In the genomic region with DNA sequence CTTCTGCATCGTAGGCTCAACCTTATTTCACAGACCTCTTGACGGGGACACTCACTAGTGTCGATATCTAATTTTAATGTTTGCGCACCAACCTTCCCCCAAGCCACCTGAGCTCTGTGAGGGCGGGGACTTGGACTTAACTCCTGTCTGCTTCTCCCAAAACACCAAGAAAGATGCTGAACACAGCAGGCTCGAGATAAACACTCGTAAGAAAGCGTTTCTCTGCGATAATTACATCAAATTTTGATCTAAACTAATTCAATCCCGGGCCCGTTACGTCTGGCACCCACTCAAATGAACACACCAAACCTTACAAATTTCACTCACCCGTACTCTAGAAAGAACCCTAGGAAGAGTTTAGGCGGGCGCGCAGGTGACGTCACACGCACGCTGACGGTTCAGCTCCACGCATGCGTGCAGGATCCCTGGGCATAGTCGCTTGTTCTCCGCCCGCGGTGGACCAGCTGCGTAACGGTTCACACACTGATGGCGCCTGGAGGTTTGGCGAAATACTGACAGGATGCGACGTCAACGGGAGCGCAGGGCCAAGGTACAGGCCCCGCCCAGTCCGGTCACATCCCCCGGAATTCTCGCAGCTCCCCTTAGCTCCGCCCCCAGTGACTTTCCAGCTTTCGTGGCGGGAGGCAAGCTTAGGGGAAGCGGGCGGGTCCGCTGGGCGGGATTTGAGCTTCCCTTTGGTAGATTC, we compare ENCODE assay signal across 1 cellular context.
A peak's percentile ranks its signal among the peaks of the same experiment; 100 is the strongest.
TF ChIP-seq lines count a peak whose summit lies in the region.

A gene with protein sequence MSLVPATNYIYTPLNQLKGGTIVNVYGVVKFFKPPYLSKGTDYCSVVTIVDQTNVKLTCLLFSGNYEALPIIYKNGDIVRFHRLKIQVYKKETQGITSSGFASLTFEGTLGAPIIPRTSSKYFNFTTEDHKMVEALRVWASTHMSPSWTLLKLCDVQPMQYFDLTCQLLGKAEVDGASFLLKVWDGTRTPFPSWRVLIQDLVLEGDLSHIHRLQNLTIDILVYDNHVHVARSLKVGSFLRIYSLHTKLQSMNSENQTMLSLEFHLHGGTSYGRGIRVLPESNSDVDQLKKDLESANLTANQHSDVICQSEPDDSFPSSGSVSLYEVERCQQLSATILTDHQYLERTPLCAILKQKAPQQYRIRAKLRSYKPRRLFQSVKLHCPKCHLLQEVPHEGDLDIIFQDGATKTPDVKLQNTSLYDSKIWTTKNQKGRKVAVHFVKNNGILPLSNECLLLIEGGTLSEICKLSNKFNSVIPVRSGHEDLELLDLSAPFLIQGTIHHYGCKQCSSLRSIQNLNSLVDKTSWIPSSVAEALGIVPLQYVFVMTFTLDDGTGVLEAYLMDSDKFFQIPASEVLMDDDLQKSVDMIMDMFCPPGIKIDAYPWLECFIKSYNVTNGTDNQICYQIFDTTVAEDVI (minus strand): TSS at position 359 of the 706 bp plus-strand sequence. CDS start 32,652 bp downstream, outside the sequence.

TF ChIP-seq in K562, 482 proteins besides CTCF, POLR2A, EP300 and RAD21 (continued from another document):
- TF ChIP-seq CBX3 (IDR thresholded peaks at IDR 0.05; ENCODE audit: borderline replicate concordance in 1 of 2, low read length in 2 of 2) (peak in 1 of 2 experiments; percentile 93; a peak in 2 of 3 replicates), SMARCA4 (IDR thresholded peaks at IDR 0.05) (no peak; the same call in 1 of the 2 replicates), GTF2F1 (IDR thresholded peaks at IDR 0.05; ENCODE audit: low read depth, low read length) (peak; percentile 80; the same call in 1 of the 2 replicates), NR1H2 (CRISPR knock-in tag; IDR thresholded peaks at IDR 0.05) (no peak), SRSF1 (IDR thresholded peaks at IDR 0.05; ENCODE audit: low read depth, low read length) (no peak), SMARCC2 (IDR thresholded peaks at IDR 0.05; ENCODE audit: low read depth) (peak; percentile 43; the same call in 1 of the 2 replicates), ZNF507 (tag; conservative IDR thresholded peaks at IDR 0.05) (no peak), RUNX1 (IDR thresholded peaks at IDR 0.05; ENCODE audit: low read depth) (no peak), KLF6 (CRISPR knock-in tag; IDR thresholded peaks at IDR 0.05; ENCODE audit: borderline replicate concordance) (no peak), ZNF23 (CRISPR knock-in tag; IDR thresholded peaks at IDR 0.05) (no peak)
- TF ChIP-seq, protein P1, sequence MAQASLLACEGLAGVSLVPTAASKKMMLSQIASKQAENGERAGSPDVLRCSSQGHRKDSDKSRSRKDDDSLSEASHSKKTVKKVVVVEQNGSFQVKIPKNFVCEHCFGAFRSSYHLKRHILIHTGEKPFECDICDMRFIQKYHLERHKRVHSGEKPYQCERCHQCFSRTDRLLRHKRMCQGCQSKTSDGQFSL (CRISPR knock-in tag; IDR thresholded peaks at IDR 0.05): no peak
- TF ChIP-seq, protein P1 (tag; IDR thresholded peaks at IDR 0.05): no peak
- TF ChIP-seq, protein P2, sequence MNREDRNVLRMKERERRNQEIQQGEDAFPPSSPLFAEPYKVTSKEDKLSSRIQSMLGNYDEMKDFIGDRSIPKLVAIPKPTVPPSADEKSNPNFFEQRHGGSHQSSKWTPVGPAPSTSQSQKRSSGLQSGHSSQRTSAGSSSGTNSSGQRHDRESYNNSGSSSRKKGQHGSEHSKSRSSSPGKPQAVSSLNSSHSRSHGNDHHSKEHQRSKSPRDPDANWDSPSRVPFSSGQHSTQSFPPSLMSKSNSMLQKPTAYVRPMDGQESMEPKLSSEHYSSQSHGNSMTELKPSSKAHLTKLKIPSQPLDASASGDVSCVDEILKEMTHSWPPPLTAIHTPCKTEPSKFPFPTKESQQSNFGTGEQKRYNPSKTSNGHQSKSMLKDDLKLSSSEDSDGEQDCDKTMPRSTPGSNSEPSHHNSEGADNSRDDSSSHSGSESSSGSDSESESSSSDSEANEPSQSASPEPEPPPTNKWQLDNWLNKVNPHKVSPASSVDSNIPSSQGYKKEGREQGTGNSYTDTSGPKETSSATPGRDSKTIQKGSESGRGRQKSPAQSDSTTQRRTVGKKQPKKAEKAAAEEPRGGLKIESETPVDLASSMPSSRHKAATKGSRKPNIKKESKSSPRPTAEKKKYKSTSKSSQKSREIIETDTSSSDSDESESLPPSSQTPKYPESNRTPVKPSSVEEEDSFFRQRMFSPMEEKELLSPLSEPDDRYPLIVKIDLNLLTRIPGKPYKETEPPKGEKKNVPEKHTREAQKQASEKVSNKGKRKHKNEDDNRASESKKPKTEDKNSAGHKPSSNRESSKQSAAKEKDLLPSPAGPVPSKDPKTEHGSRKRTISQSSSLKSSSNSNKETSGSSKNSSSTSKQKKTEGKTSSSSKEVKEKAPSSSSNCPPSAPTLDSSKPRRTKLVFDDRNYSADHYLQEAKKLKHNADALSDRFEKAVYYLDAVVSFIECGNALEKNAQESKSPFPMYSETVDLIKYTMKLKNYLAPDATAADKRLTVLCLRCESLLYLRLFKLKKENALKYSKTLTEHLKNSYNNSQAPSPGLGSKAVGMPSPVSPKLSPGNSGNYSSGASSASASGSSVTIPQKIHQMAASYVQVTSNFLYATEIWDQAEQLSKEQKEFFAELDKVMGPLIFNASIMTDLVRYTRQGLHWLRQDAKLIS (CRISPR knock-in tag; IDR thresholded peaks at IDR 0.05): 0 out of 2 replicates have a peak, but pooled peaks have one; percentile 38
- TF ChIP-seq, protein P3, sequence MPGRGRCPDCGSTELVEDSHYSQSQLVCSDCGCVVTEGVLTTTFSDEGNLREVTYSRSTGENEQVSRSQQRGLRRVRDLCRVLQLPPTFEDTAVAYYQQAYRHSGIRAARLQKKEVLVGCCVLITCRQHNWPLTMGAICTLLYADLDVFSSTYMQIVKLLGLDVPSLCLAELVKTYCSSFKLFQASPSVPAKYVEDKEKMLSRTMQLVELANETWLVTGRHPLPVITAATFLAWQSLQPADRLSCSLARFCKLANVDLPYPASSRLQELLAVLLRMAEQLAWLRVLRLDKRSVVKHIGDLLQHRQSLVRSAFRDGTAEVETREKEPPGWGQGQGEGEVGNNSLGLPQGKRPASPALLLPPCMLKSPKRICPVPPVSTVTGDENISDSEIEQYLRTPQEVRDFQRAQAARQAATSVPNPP (IDR thresholded peaks at IDR 0.05; ENCODE audit: borderline replicate concordance, insufficient read depth, insufficient read length): no peak
- TF ChIP-seq, protein P4, sequence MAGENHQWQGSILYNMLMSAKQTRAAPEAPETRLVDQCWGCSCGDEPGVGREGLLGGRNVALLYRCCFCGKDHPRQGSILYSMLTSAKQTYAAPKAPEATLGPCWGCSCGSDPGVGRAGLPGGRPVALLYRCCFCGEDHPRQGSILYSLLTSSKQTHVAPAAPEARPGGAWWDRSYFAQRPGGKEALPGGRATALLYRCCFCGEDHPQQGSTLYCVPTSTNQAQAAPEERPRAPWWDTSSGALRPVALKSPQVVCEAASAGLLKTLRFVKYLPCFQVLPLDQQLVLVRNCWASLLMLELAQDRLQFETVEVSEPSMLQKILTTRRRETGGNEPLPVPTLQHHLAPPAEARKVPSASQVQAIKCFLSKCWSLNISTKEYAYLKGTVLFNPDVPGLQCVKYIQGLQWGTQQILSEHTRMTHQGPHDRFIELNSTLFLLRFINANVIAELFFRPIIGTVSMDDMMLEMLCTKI (IDR thresholded peaks at IDR 0.05; ENCODE audit: partially characterized antibody): no peak
- TF ChIP-seq, protein P5, sequence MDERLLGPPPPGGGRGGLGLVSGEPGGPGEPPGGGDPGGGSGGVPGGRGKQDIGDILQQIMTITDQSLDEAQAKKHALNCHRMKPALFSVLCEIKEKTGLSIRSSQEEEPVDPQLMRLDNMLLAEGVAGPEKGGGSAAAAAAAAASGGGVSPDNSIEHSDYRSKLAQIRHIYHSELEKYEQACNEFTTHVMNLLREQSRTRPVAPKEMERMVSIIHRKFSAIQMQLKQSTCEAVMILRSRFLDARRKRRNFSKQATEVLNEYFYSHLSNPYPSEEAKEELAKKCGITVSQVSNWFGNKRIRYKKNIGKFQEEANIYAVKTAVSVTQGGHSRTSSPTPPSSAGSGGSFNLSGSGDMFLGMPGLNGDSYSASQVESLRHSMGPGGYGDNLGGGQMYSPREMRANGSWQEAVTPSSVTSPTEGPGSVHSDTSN (CRISPR knock-in tag; IDR thresholded peaks at IDR 0.05; ENCODE audit: low read depth): no peak
- TF ChIP-seq, protein P5 (tag; conservative IDR thresholded peaks at IDR 0.05; ENCODE audit: low read depth): no peak
TF ChIP-seq in K562: peak in this region for 162.
